In genomic region chrX:43958529-43958928, GRCh38 we compare ENCODE assay signal across 8 cellular contexts. TPM values are rescaled to one million over a fixed set of nuclear protein-coding genes. Genes with fewer than 3 reads are reported as not detected.
A peak's percentile ranks its signal among the peaks of the same experiment; 100 is the strongest.
DNase-seq lines count a peak whose midpoint lies in the region; ATAC-seq and TF ChIP-seq lines count a peak whose summit lies in the region.

No MANE protein-coding gene starts in this region.

- H3K9ac ChIP-seq in adipocyte (ENCODE audit: low read length): no peak overlapping the region

- 1 to 2% methylated on average over 6 of the region's 6 CpGs for WGBS in heart right ventricle, 2 donors

- no peak overlapping the region for H3K27ac ChIP-seq in heart right ventricle

- H3K27me3 ChIP-seq in adipocyte (replicated peaks; ENCODE audit: control insufficient read depth, insufficient read depth, low read length) (peaks cover 18% of the 10 kb centered on the region), heart right ventricle (peaks cover 0 to 74% (median 0%) of the 10 kb centered on the region in 7 donors)

- H3K4me3 ChIP-seq in adipocyte (ENCODE audit: low read length): no peak overlapping the region
- H3K4me3 ChIP-seq in heart right ventricle: no peak overlapping the region
- H3K4me3 ChIP-seq in retinal pigment epithelial cell (ENCODE audit: low read length): no peak overlapping the region

- H3K36me3 ChIP-seq in adipocyte (ENCODE audit: control insufficient read depth, insufficient read depth, low read length, severe bottlenecking) (no peaks in the 10 kb centered on the region), heart right ventricle (no peaks in the 10 kb centered on the region)

- TF ChIP-seq CTCF in AG09319 (IDR thresholded peaks at IDR 0.05; ENCODE audit: low read depth, low read length) (peak; percentile 79), GM12874 (IDR thresholded peaks at IDR 0.05; ENCODE audit: insufficient read depth, low read depth, low read length) (peak; percentile 29; the same call in 1 of the 2 replicates), heart right ventricle (IDR thresholded peaks at IDR 0.05) (peak; percentile 20 to 78 (median 71)), retinal pigment epithelial cell (conservative IDR thresholded peaks at IDR 0.05; ENCODE audit: low read depth, low read length) (peak; percentile 65)

- DNase-seq in AG09319 (ENCODE audit: extremely low read depth, low read depth) (peak; percentile 72), NCI-H524 treated with DMSO at 0.1 percent for 48 hours (lab: John Stamatoyannopoulos, UW) (peak; percentile 77), adipocyte (ENCODE audit: low read depth) (peak; percentile 86), heart right ventricle (peak in 1 of 2 donors; percentile 35), retinal pigment epithelial cell (ENCODE audit: low read depth) (peak; percentile 43)

- intact Hi-C loops in heart right ventricle (cut with DNase I): loop anchor here in 8 of 10 donors (2.0 to 10.0 kb wide), 9 partner anchors 69 to 1229 kb away; no protein-coding TSS in a partner anchor

- peaks cover 9% of the 10 kb centered on the region for H3K9me3 ChIP-seq in adipocyte (ENCODE audit: control insufficient read depth, low read length)
- peaks cover 0 to 10% (median 0%) of the 10 kb centered on the region in 11 donors for H3K9me3 ChIP-seq in heart right ventricle

- ATAC-seq in HG03520 (IDR thresholded peaks at IDR 0.05; ENCODE audit: unreplicated experiment) (peak; percentile 71), heart right ventricle (peak in 7 of 8 donors; percentile 67 to 87 (median 72)), HG03045 (IDR thresholded peaks at IDR 0.05; ENCODE audit: unreplicated experiment) (no peak)

- H3K4me1 ChIP-seq in adipocyte (ENCODE audit: control insufficient read depth, insufficient read depth, low read length) (no peaks in the 10 kb centered on the region), heart right ventricle (no peaks in the 10 kb centered on the region)

RNA-seq across cellular contexts. Expression of gene NDP, which starts 14.7 kb away (rescaled TPM):
- total RNA-seq in heart right ventricle: under 1 TPM in 6 of 10 donors, not detected in 4; 0.14 to 0.83 (median 0.33) TPM
- under 1 TPM in 1 of 2 donors, not detected in 1; 0.03 TPM for polyA plus RNA-seq in heart right ventricle

Comparison
In these comparisons a context has a peak if more than half of its experiments do, and no peak if none do; other contexts are left out.
1. CTCF ChIP-seq: peak in every context shown above with its lines; median percentile 79 in AG09319; 71 in heart right ventricle; 65 in retinal pigment epithelial cell; 29 in GM12874.